In genomic region chr3:45558431-45558830, GRCh38 we compare ENCODE assay signal across 24 cellular contexts.
"Had no signal": no experiment of that assay in that cellular context is flagged by ENCODE, and none has a peak within 500 bp of the region (broad histone marks: within the 10 kb centered on the region; RNA-seq: fewer than 3 reads in every experiment).

No MANE protein-coding gene starts in this region.

- H3K9me3 ChIP-seq: Peyer's patch, SJSA1 had no signal

- H3K27ac ChIP-seq: KMS-11, Peyer's patch, RWPE1, SJSA1 had no signal

- H3K27me3 ChIP-seq: Peyer's patch, SJSA1 had no signal

- H3K4me3 ChIP-seq: Peyer's patch, SJSA1 had no signal

- DNase-seq: activated B cell treated with CpG ODN at 0.5 μM for 24 hours; activated CD4-positive, alpha-beta T cell treated with anti-CD3 and anti-CD28 coated beads for 1 hour; activated CD4-positive, alpha-beta T cell treated with anti-CD3 and anti-CD28 coated beads, Interleukin-2, amount 10 ng/mL, durations not matched to agents 24 days and 14 days; activated CD4-positive, alpha-beta T cell treated with anti-CD3 and anti-CD28 coated beads, Interleukin-2, amount 50 U/mL, for 48 hours; activated CD8-positive, alpha-beta memory T cell treated with anti-CD3 and anti-CD28 coated beads, Interleukin-2, amount 10 ng/mL, durations not matched to agents 7 days and 5 days; activated effector memory CD4-positive, alpha-beta T cell treated with Interleukin-2 at 50 U/mL for 16 hours; activated naive CD4-positive, alpha-beta T cell treated with Interleukin-2 at 50 U/mL for 16 hours; activated T-cell treated with anti-CD3 and anti-CD28 coated beads, Interleukin-2, amount 50 U/mL, for 24 hours; MV-4-11; NCI-H1092 treated with DMSO at 0.1 percent for 48 hours; NCI-H1417 treated with DMSO at 0.1 percent for 48 hours; NCI-H1694; NCI-H2029; NCI-H345; NCI-H510A; NCI-H526 treated with DMSO at 0.1 percent for 48 hours; Peyer's patch; SHP77; T-helper 17 cell; T-helper 9 cell had no signal

- H3K4me2 ChIP-seq: KMS-11 had no signal

- ATAC-seq: activated CD8-positive, alpha-beta memory T cell treated with anti-CD3 and anti-CD28 coated beads, Interleukin-2, amount 10 ng/mL, durations not matched to agents 7 days and 5 days; SK-N-SH treated with all-trans-retinoic acid at 6 μM for 48 hours; T-helper 17 cell had no signal

- H3K36me3 ChIP-seq: Peyer's patch, SJSA1 had no signal

- H3K9ac ChIP-seq: KMS-11 had no signal
